Comparison of ENCODE assay signal across 9 cellular contexts in genomic region chr11:2382927-2383822, GRCh38. TPM values are rescaled to one million over a fixed set of nuclear protein-coding genes. Genes with fewer than 3 reads are reported as not detected.
DNase-seq lines count a peak whose midpoint lies in the region; ATAC-seq, FAIRE-seq and TF ChIP-seq lines count a peak whose summit lies in the region.
"Had no signal": no experiment of that assay in that cellular context is flagged by ENCODE, and none has a peak within 500 bp of the region (broad histone marks: within the 10 kb centered on the region; RNA-seq: fewer than 3 reads in every experiment).

No MANE protein-coding gene starts in this region.

- TF ChIP-seq CTCF in activated B cell treated with CpG ODN at 0.5 μM for 24 hours (IDR thresholded peaks at IDR 0.05) = no peak

- H3K36me3 Mint-ChIP-seq in activated B cell treated with CpG ODN at 0.5 μM for 24 hours (ENCODE audit: low read depth) = peaks cover 3% of the 10 kb centered on the region
- peaks cover 65% of the 10 kb centered on the region for H3K36me3 Mint-ChIP-seq in stimulated activated effector memory CD8-positive, alpha-beta T cell treated with anti-CD3 and anti-CD28 coated beads, Interleukin-12 subunit alpha, Interleukin-12 subunit beta, amount 100 ng/mL, for 72 hours

- H3K9me3 Mint-ChIP-seq in activated B cell treated with CpG ODN at 0.5 μM for 24 hours = no peaks in the 10 kb centered on the region
- no peaks in the 10 kb centered on the region for H3K9me3 Mint-ChIP-seq in stimulated activated effector memory CD8-positive, alpha-beta T cell treated with anti-CD3 and anti-CD28 coated beads, Interleukin-12 subunit alpha, Interleukin-12 subunit beta, amount 100 ng/mL, for 72 hours

- intact Hi-C loops in activated B cell treated with CpG ODN at 0.5 μM for 24 hours (cut with micrococcal nuclease) = loop anchor here (5.0 kb wide), 2 partner anchors 116 to 531 kb away; partner anchors contain the start of gene LSP1
- intact Hi-C loops in left cardiac atrium (cut with DNase I) = no loop called here

- H3K27me3 Mint-ChIP-seq in activated B cell treated with CpG ODN at 0.5 μM for 24 hours = no peaks in the 10 kb centered on the region

- H3K4me1 Mint-ChIP-seq in activated B cell treated with CpG ODN at 0.5 μM for 24 hours = peaks cover 93% of the 10 kb centered on the region
- peaks cover 89% of the 10 kb centered on the region for H3K4me1 Mint-ChIP-seq in stimulated activated effector memory CD8-positive, alpha-beta T cell treated with anti-CD3 and anti-CD28 coated beads, Interleukin-12 subunit alpha, Interleukin-12 subunit beta, amount 100 ng/mL, for 72 hours

- peak; percentile 73 for FAIRE-seq in GM18507 (lab: Jason Lieb, UNC)
- FAIRE-seq: keratinocyte had no signal

- DNase-seq in GM18507 (ENCODE audit: extremely low spot score, insufficient read length, low read depth) (no peak), activated B cell treated with CpG ODN at 0.5 μM for 24 hours (no peak), left cardiac atrium (peak; percentile 80), SW480 (ENCODE audit: low spot score) (no peak), NCI-H345 (lab: John Stamatoyannopoulos, UW) (no peak), glomerular visceral epithelial cell (ENCODE audit: extremely low spot score) (no peak)
- no peak for DNase-seq in stimulated activated effector memory CD8-positive, alpha-beta T cell treated with anti-CD3 and anti-CD28 coated beads, Interleukin-12 subunit alpha, Interleukin-12 subunit beta, amount 100 ng/mL, for 72 hours (ENCODE audit: low spot score in 2 of 2)
- DNase-seq in activated CD4-positive, alpha-beta T cell treated with anti-CD3 and anti-CD28 coated beads, Interleukin-2, amount 50 U/mL, for 4 hours = no peak

- H3K27ac Mint-ChIP-seq in activated B cell treated with CpG ODN at 0.5 μM for 24 hours = peak overlapping the region; percentile 84
- peak overlapping the region; percentile 86 for H3K27ac Mint-ChIP-seq in stimulated activated effector memory CD8-positive, alpha-beta T cell treated with anti-CD3 and anti-CD28 coated beads, Interleukin-12 subunit alpha, Interleukin-12 subunit beta, amount 100 ng/mL, for 72 hours

- no peak for ATAC-seq in activated B cell treated with CpG ODN at 0.5 μM for 24 hours (ENCODE audit: low read depth)
- ATAC-seq in left cardiac atrium = peak; percentile 42 to 46
- no peak for ATAC-seq in stimulated activated effector memory CD8-positive, alpha-beta T cell treated with anti-CD3 and anti-CD28 coated beads, Interleukin-12 subunit alpha, Interleukin-12 subunit beta, amount 100 ng/mL, for 72 hours

- POLR2A ChIA-PET in activated B cell treated with CpG ODN at 0.5 μM for 24 hours (lab: Charles Lee) = interaction anchor here (0.6 to 8.5 kb wide), 5 partner anchors 8 to 808 kb away, joined by 3 to 91 read pairs (median 5); partner anchors contain the start of genes C11orf21, TSPAN32 and TSSC4

- peak overlapping the region; percentile 58 for H3K4me3 Mint-ChIP-seq in activated B cell treated with CpG ODN at 0.5 μM for 24 hours
- H3K4me3 Mint-ChIP-seq in stimulated activated effector memory CD8-positive, alpha-beta T cell treated with anti-CD3 and anti-CD28 coated beads, Interleukin-12 subunit alpha, Interleukin-12 subunit beta, amount 100 ng/mL, for 72 hours = no peak overlapping the region

- CTCF ChIA-PET in activated B cell treated with CpG ODN at 0.5 μM for 24 hours (lab: Charles Lee) = interaction anchor here (2.1 kb wide), 1 partner anchor 79 kb away, joined by 6 read pairs; no protein-coding TSS in a partner anchor

RNA-seq across cellular contexts. Expression of gene CD81, which starts 6.1 kb away (rescaled TPM):
- 130 and 132 TPM in 2 replicates for total RNA-seq in activated B cell treated with CpG ODN at 0.5 μM for 24 hours
- 100 to 1,000 TPM; 699 to 773 TPM for total RNA-seq in left cardiac atrium

RNA-seq across cellular contexts. Expression of gene TSSC4, which starts 17.4 kb away (rescaled TPM):
- total RNA-seq in activated B cell treated with CpG ODN at 0.5 μM for 24 hours = 59.4 and 59.7 TPM in 2 replicates
- 10 to 100 TPM; 34.9 to 45.7 TPM for total RNA-seq in left cardiac atrium

Comparison
In these comparisons a context has a peak if more than half of its experiments do, and no peak if none do; other contexts are left out.
1. ATAC-seq: peak in left cardiac atrium (2 of 2); none in activated B cell treated with CpG ODN at 0.5 μM for 24 hours (single experiment) and stimulated activated effector memory CD8-positive, alpha-beta T cell treated with anti-CD3 and anti-CD28 coated beads, Interleukin-12 subunit alpha, Interleukin-12 subunit beta, amount 100 ng/mL, for 72 hours (single experiment).